ENCODE assay signal across 8 cellular contexts in genomic region chr12:42588981-42589464, GRCh38. TPM values are rescaled to one million over a fixed set of nuclear protein-coding genes. Genes with fewer than 3 reads are reported as not detected.
DNase-seq lines count a peak whose midpoint lies in the region; ATAC-seq and TF ChIP-seq lines count a peak whose summit lies in the region.

No MANE protein-coding gene starts in this region.

- intact Hi-C loops in IMR-90 (cut with micrococcal nuclease): loop anchor here (1.0 to 10.0 kb wide), 5 partner anchors 107 to 748 kb away; no protein-coding TSS in a partner anchor
- intact Hi-C loops in activated CD4-positive, alpha-beta memory T cell treated with anti-CD3 and anti-CD28 coated beads for 36 hours (cut with micrococcal nuclease): loop anchor here (10.0 kb wide), 1 partner anchor 574 kb away; no protein-coding TSS in a partner anchor

- H2BK5ac ChIP-seq in IMR-90 (ENCODE audit: low read depth, low read length, poor library complexity, severe bottlenecking): peak overlapping the region; percentile 55

- H3K4me1 ChIP-seq in IMR-90 (ENCODE audit: control insufficient read depth, insufficient read depth, low read length): peaks cover 19% of the 10 kb centered on the region

- no peaks in the 10 kb centered on the region for H3K9me3 Mint-ChIP-seq in activated CD4-positive, alpha-beta memory T cell treated with anti-CD3 and anti-CD28 coated beads for 36 hours
- H3K9me3 Mint-ChIP-seq in glutamatergic neuron (ENCODE audit: unreplicated experiment): peaks cover 15% of the 10 kb centered on the region
- no peaks in the 10 kb centered on the region for H3K9me3 Mint-ChIP-seq in osteocyte (ENCODE audit: unreplicated experiment)

- H3K79me1 ChIP-seq in IMR-90 (ENCODE audit: low read depth in 1 of 2, low read length in 2 of 2): peaks cover 15 to 31% of the 10 kb centered on the region in 2 experiments; a peak in 3 of 4 replicates

- peak overlapping the region; percentile 58; the same call in 1 of the 2 replicates for H3K27ac ChIP-seq in IMR-90 (ENCODE audit: insufficient read depth, low read length)

- H4K91ac ChIP-seq in IMR-90 (ENCODE audit: insufficient read depth, low read depth, low read length): peak overlapping the region; percentile 1; the same call in 1 of the 2 replicates

- no TSS peak for BruUV-seq in IMR-90 (replicated peaks; lab: Mats Ljungman, UMichigan)

- TF ChIP-seq RAD21 in IMR-90 (IDR thresholded peaks at IDR 0.05; ENCODE audit: low read length): peak; percentile 75

- in situ Hi-C loops in IMR-90 (cut with MboI; ENCODE audit: low sequenced_read_pairs): loop anchor here (10.0 kb wide), 2 partner anchors 696 to 746 kb away; no protein-coding TSS in a partner anchor

- peak overlapping the region; percentile 79; the same call in 1 of the 2 replicates for H3K23ac ChIP-seq in IMR-90 (ENCODE audit: low read depth, low read length)

- peak overlapping the region; percentile 7; the same call in 1 of the 3 replicates for H2BK15ac ChIP-seq in IMR-90 (ENCODE audit: low read depth, low read length)

- H3K27me3 ChIP-seq in IMR-90 (ENCODE audit: control insufficient read depth, insufficient read depth, low read length): peaks cover 11% of the 10 kb centered on the region

- H3K9me3 ChIP-seq in IMR-90 (ENCODE audit: control insufficient read depth, insufficient read depth, low read length): no peaks in the 10 kb centered on the region

- H3K27ac Mint-ChIP-seq in activated CD4-positive, alpha-beta memory T cell treated with anti-CD3 and anti-CD28 coated beads for 36 hours: no peak overlapping the region
- H3K27ac Mint-ChIP-seq in glutamatergic neuron (ENCODE audit: unreplicated experiment): no peak overlapping the region
- H3K27ac Mint-ChIP-seq in osteocyte (ENCODE audit: unreplicated experiment): peak overlapping the region; percentile 4

- H2AK9ac ChIP-seq in IMR-90 (replicated peaks; ENCODE audit: low read depth, low read length, poor library complexity): peak overlapping the region; percentile 78

- H3K36me3 ChIP-seq in IMR-90 (ENCODE audit: control insufficient read depth, insufficient read depth, low read length): no peaks in the 10 kb centered on the region

- H4K8ac ChIP-seq in IMR-90 (ENCODE audit: low read depth in 2 of 2, low read length in 2 of 2): no peak overlapping the region

- H3K4me1 Mint-ChIP-seq in activated CD4-positive, alpha-beta memory T cell treated with anti-CD3 and anti-CD28 coated beads for 36 hours (ENCODE audit: low read depth): peaks cover 15% of the 10 kb centered on the region
- H3K4me1 Mint-ChIP-seq in glutamatergic neuron (ENCODE audit: low read depth, unreplicated experiment): peaks cover 15% of the 10 kb centered on the region
- peaks cover 43% of the 10 kb centered on the region for H3K4me1 Mint-ChIP-seq in osteocyte (ENCODE audit: unreplicated experiment)

- TF ChIP-seq CTCF in IMR-90 (conservative IDR thresholded peaks at IDR 0.05; ENCODE audit: low read depth, low read length): peak; percentile 61
- no peak for TF ChIP-seq CTCF in glutamatergic neuron (IDR thresholded peaks at IDR 0.05; ENCODE audit: partially characterized antibody, unreplicated experiment)
- TF ChIP-seq CTCF in osteocyte (IDR thresholded peaks at IDR 0.05): peak; percentile 68

- 0 out of 2 replicates have a peak overlapping the region, but pooled peaks have one; percentile 33 for H3K56ac ChIP-seq in IMR-90 (ENCODE audit: extremely low read depth, insufficient read depth, low read length)

- 1% methylated on average over 10 of the region's 38 CpGs; no CpG with 5 or more reads in 1 of the 2 experiments for WGBS in IMR-90 (ENCODE audit: extremely low coverage in 2 of 2, insufficient read length in 1 of 2), 2 experiments

- no peak overlapping the region for H2AK5ac ChIP-seq in IMR-90 (ENCODE audit: low read depth, low read length)

- POLR2A ChIA-PET in IMR-90 (lab: Charles Lee; ENCODE audit: unreplicated experiment): no interaction called here
- POLR2A ChIA-PET in activated CD4-positive, alpha-beta memory T cell treated with anti-CD3 and anti-CD28 coated beads for 36 hours (lab: Charles Lee): no interaction called here

- dilution Hi-C loops in IMR-90 (cut with HindIII; ENCODE audit: low sequenced_read_pairs, unreplicated experiment): no loop called here

- H3K4me3 Mint-ChIP-seq in activated CD4-positive, alpha-beta memory T cell treated with anti-CD3 and anti-CD28 coated beads for 36 hours: peak overlapping the region; percentile 14
- H3K4me3 Mint-ChIP-seq in glutamatergic neuron (ENCODE audit: unreplicated experiment) (peak overlapping the region; percentile 85), osteocyte (ENCODE audit: unreplicated experiment) (peak overlapping the region; percentile 86)

- H4K5ac ChIP-seq in IMR-90 (ENCODE audit: low read depth, low read length): no peak overlapping the region

- no peaks in the 10 kb centered on the region for H3K36me3 Mint-ChIP-seq in activated CD4-positive, alpha-beta memory T cell treated with anti-CD3 and anti-CD28 coated beads for 36 hours
- H3K36me3 Mint-ChIP-seq in glutamatergic neuron (ENCODE audit: unreplicated experiment): no peaks in the 10 kb centered on the region
- H3K36me3 Mint-ChIP-seq in osteocyte (ENCODE audit: unreplicated experiment): peaks cover 7% of the 10 kb centered on the region

- DNase-seq in EL: peak; percentile 53
- peak; percentile 38 for DNase-seq in IMR-90
- peak; percentile 14 for DNase-seq in activated CD4-positive, alpha-beta memory T cell treated with anti-CD3 and anti-CD28 coated beads for 36 hours
- peak; percentile 71 for DNase-seq in glutamatergic neuron
- no peak for DNase-seq in osteocyte (ENCODE audit: extremely low spot score, unreplicated experiment)
- DNase-seq in activated effector memory CD4-positive, alpha-beta T cell treated with anti-CD3 and anti-CD28 coated beads, Interleukin-2, amount 50 U/mL, for 16 hours: no peak
- no peak for DNase-seq in central memory CD4-positive, alpha-beta T cell

- H3K4ac ChIP-seq in IMR-90 (ENCODE audit: low read depth, low read length): peak overlapping the region; percentile 1

- TF ChIP-seq POLR2A in IMR-90 (IDR thresholded peaks at IDR 0.05; ENCODE audit: low read depth, low read length): no peak

- peak overlapping the region; percentile 89 for H3K4me3 ChIP-seq in IMR-90 (ENCODE audit: insufficient read depth, low read depth, low read length)

- 0 out of 2 replicates have a peak overlapping the region, but pooled peaks have one; percentile 0 for H2BK20ac ChIP-seq in IMR-90 (ENCODE audit: low read depth, low read length)

- peak overlapping the region; percentile 95 for H2AFZ ChIP-seq in IMR-90 (replicated peaks; ENCODE audit: low read length, poor library complexity)

- ATAC-seq in GM21447 (IDR thresholded peaks at IDR 0.05; ENCODE audit: unreplicated experiment) (peak; percentile 19), IMR-90 (ENCODE audit: low read depth) (peak; percentile 10)

- H3K27me3 Mint-ChIP-seq in activated CD4-positive, alpha-beta memory T cell treated with anti-CD3 and anti-CD28 coated beads for 36 hours: peaks cover 43% of the 10 kb centered on the region
- H3K27me3 Mint-ChIP-seq in glutamatergic neuron (ENCODE audit: unreplicated experiment): peaks cover 10% of the 10 kb centered on the region
- H3K27me3 Mint-ChIP-seq in osteocyte (ENCODE audit: unreplicated experiment): peaks cover 33% of the 10 kb centered on the region

- H4K20me1 ChIP-seq in IMR-90 (ENCODE audit: insufficient read depth, low read length): peaks cover 9% of the 10 kb centered on the region; the same call in 1 of the 2 replicates

- peak overlapping the region; percentile 92 for H3K4me2 ChIP-seq in IMR-90 (ENCODE audit: low read depth, low read length)

- H3K14ac ChIP-seq in IMR-90 (replicated peaks; ENCODE audit: low read depth, low read length): peak overlapping the region; percentile 83

- no peaks in the 10 kb centered on the region for H3K9me1 ChIP-seq in IMR-90 (ENCODE audit: insufficient read depth, low read length)

- peak overlapping the region; percentile 69 for H3K9ac ChIP-seq in IMR-90 (ENCODE audit: low read depth, low read length)

- CTCF ChIA-PET in IMR-90 (lab: Yijun Ruan, JAX): interaction anchor here (0.6 kb wide), 1 partner anchor 692 kb away, joined by 4 read pairs; no protein-coding TSS in a partner anchor
- CTCF ChIA-PET in activated CD4-positive, alpha-beta memory T cell treated with anti-CD3 and anti-CD28 coated beads for 36 hours (lab: Charles Lee): no interaction called here

- peak overlapping the region; percentile 71 for H2BK120ac ChIP-seq in IMR-90 (ENCODE audit: low read depth, low read length)

- H3K18ac ChIP-seq in IMR-90 (ENCODE audit: low read depth, low read length): peak overlapping the region; percentile 13

TF ChIP-seq in IMR-90, 13 proteins besides CTCF, POLR2A, EP300 and RAD21:
- TF ChIP-seq MAZ (IDR thresholded peaks at IDR 0.05; ENCODE audit: borderline replicate concordance, low read depth, low read length): no peak
- TF ChIP-seq CEBPB (IDR thresholded peaks at IDR 0.05; ENCODE audit: low read depth, low read length): no peak
- TF ChIP-seq MXI1 (IDR thresholded peaks at IDR 0.05; ENCODE audit: borderline replicate concordance, low read depth, low read length): no peak
- no peak for TF ChIP-seq RFX5 (IDR thresholded peaks at IDR 0.05; ENCODE audit: low read depth, low read length)
- TF ChIP-seq USF2 (IDR thresholded peaks at IDR 0.05; ENCODE audit: low read depth, low read length): no peak
- TF ChIP-seq SMC3 (IDR thresholded peaks at IDR 0.05; ENCODE audit: low read depth, low read length): peak; percentile 35; the same call in 1 of the 2 replicates
- no peak for TF ChIP-seq BHLHE40 (IDR thresholded peaks at IDR 0.05; ENCODE audit: low read depth, low read length)

RNA-seq across cellular contexts. Expression of gene PRICKLE1, which starts 0.5 kb away (rescaled TPM):
- total RNA-seq in IMR-90 (2012; rRNA removed) (20.8 and 21.3 TPM in 2 replicates), glutamatergic neuron (ENCODE audit: unreplicated experiment) (6.4 TPM), osteocyte (30.6 and 31.9 TPM in 2 replicates)
- 20.4 and 21.7 TPM in 2 replicates for polyA plus RNA-seq in IMR-90 (2012; rRNA removed)
- 8.1 and 14.7 TPM in 2 replicates for polyA plus RNA-seq in IMR-90 (2012; cell fraction: cytosol; rRNA removed)
- 28.9 and 30.5 TPM in 2 replicates for polyA plus RNA-seq in IMR-90 (2012; cell fraction: nucleus; rRNA removed; ENCODE audit: low replicate concordance)
- not detected for total RNA-seq in activated CD4-positive, alpha-beta memory T cell treated with anti-CD3 and anti-CD28 coated beads for 36 hours

Comparison
In these comparisons a context has a peak if more than half of its experiments do, and no peak if none do; other contexts are left out.
1. DNase-seq: peak in EL (single experiment), IMR-90 (single experiment), activated CD4-positive, alpha-beta memory T cell treated with anti-CD3 and anti-CD28 coated beads for 36 hours (single experiment) and glutamatergic neuron (single experiment); none in osteocyte (single experiment), activated effector memory CD4-positive, alpha-beta T cell treated with anti-CD3 and anti-CD28 coated beads, Interleukin-2, amount 50 U/mL, for 16 hours (single experiment) and central memory CD4-positive, alpha-beta T cell (single experiment).
2. H3K4me3 Mint-ChIP-seq: peak in every context shown above with its lines; median percentile 86 in osteocyte; 85 in glutamatergic neuron; 14 in activated CD4-positive, alpha-beta memory T cell treated with anti-CD3 and anti-CD28 coated beads for 36 hours.